ENCODE assay signal across 30 cellular contexts in genomic region chr3:171145866-171146265, GRCh38.
"Had no signal": no experiment of that assay in that cellular context is flagged by ENCODE, and none has a peak within 500 bp of the region (broad histone marks: within the 10 kb centered on the region; RNA-seq: fewer than 3 reads in every experiment).

No MANE protein-coding gene starts in this region.

- H3K27ac Mint-ChIP-seq: dendritic cell treated with granulocyte-macrophage colony-stimulating factor and Interleukin-4, amounts not matched to agents 40 ng/mL and 50 ng/mL, for 4 days; endodermal cell; natural killer cell treated with Interleukin-12 subunit alpha and Interleukin-12 subunit beta and Interleukin-15 and Interleukin-18, amount 100 ng/mL, for 72 hours; progenitor cell of endocrine pancreas; stimulated activated naive CD8-positive, alpha-beta T cell treated with anti-CD3 and anti-CD28 coated beads, Interleukin-15, amount 100 ng/mL, for 72 hours had no signal

- H3K4me3 ChIP-seq: colonic mucosa, esophagus muscularis mucosa, gastroesophageal sphincter, heart left ventricle, hepatocyte, lower lobe of right lung, right lobe of liver, suprapubic skin, transverse colon, upper lobe of right lung, vagina had no signal

- H3K4me1 Mint-ChIP-seq: naive B cell; neural crest cell; stimulated activated naive CD8-positive, alpha-beta T cell treated with anti-CD3 and anti-CD28 coated beads, Interleukin-15, amount 100 ng/mL, for 72 hours had no signal

- FAIRE-seq: endothelial cell of umbilical vein, islet of Langerhans, small intestine had no signal

- ATAC-seq: foreskin keratinocyte; gastroesophageal sphincter; heart left ventricle; left ventricle myocardium superior; lower lobe of right lung; natural killer cell treated with Interleukin-12 subunit alpha and Interleukin-12 subunit beta and Interleukin-15 and Interleukin-18, amount 100 ng/mL, for 72 hours; right lobe of liver; stimulated activated naive CD8-positive, alpha-beta T cell treated with anti-CD3 and anti-CD28 coated beads, Interleukin-15, amount 100 ng/mL, for 72 hours; upper lobe of right lung had no signal

- H3K4me3 Mint-ChIP-seq: dendritic cell treated with granulocyte-macrophage colony-stimulating factor and Interleukin-4, amounts not matched to agents 40 ng/mL and 50 ng/mL, for 4 days; endodermal cell; naive B cell; natural killer cell treated with Interleukin-12 subunit alpha and Interleukin-12 subunit beta and Interleukin-15 and Interleukin-18, amount 100 ng/mL, for 72 hours; neural crest cell; stimulated activated naive CD8-positive, alpha-beta T cell treated with anti-CD3 and anti-CD28 coated beads, Interleukin-15, amount 100 ng/mL, for 72 hours had no signal

- H3K4me1 ChIP-seq: colonic mucosa, foreskin keratinocyte, parathyroid adenoma, suprapubic skin, transverse colon, upper lobe of right lung, vagina had no signal

- H3K36me3 ChIP-seq: colonic mucosa, lower lobe of right lung, neutrophil, right lobe of liver, suprapubic skin, upper lobe of right lung, vagina had no signal

- H3K4me2 ChIP-seq: hepatocyte had no signal

- H3K27me3 ChIP-seq: colonic mucosa, esophagus muscularis mucosa, foreskin keratinocyte, gastroesophageal sphincter, heart left ventricle, hepatocyte, neutrophil, right lobe of liver, suprapubic skin, transverse colon, upper lobe of right lung, vagina had no signal

- H3K9me3 Mint-ChIP-seq: dendritic cell treated with granulocyte-macrophage colony-stimulating factor and Interleukin-4, amounts not matched to agents 40 ng/mL and 50 ng/mL, for 4 days; endodermal cell; naive B cell; natural killer cell treated with Interleukin-12 subunit alpha and Interleukin-12 subunit beta and Interleukin-15 and Interleukin-18, amount 100 ng/mL, for 72 hours; neural crest cell; stimulated activated naive CD8-positive, alpha-beta T cell treated with anti-CD3 and anti-CD28 coated beads, Interleukin-15, amount 100 ng/mL, for 72 hours had no signal

- DNase-seq: colonic mucosa; effector CD8-positive, alpha-beta T cell; endodermal cell; foreskin keratinocyte; heart left ventricle; kidney glomerular epithelial cell; left ventricle myocardium superior; lower lobe of right lung; naive B cell; right lobe of liver; small intestine; stimulated activated CD4-positive, alpha-beta T cell treated with anti-CD3 and anti-CD28 coated beads, Interleukin-15, amount 100 ng/mL, for 24 hours; stimulated activated CD4-positive, alpha-beta T cell treated with anti-CD3 and anti-CD28 coated beads, Interleukin-2, amount 100 ng/mL, for 48 hours; stimulated activated naive CD4-positive, alpha-beta T cell; stimulated activated naive CD8-positive, alpha-beta T cell treated with anti-CD3 and anti-CD28 coated beads, Interleukin-15, amount 100 ng/mL, for 72 hours; transverse colon; upper lobe of right lung had no signal

- H2AFZ ChIP-seq: hepatocyte, parathyroid adenoma had no signal

- H3K27me3 Mint-ChIP-seq: dendritic cell treated with granulocyte-macrophage colony-stimulating factor and Interleukin-4, amounts not matched to agents 40 ng/mL and 50 ng/mL, for 4 days; naive B cell; natural killer cell treated with Interleukin-12 subunit alpha and Interleukin-12 subunit beta and Interleukin-15 and Interleukin-18, amount 100 ng/mL, for 72 hours; progenitor cell of endocrine pancreas; stimulated activated naive CD8-positive, alpha-beta T cell treated with anti-CD3 and anti-CD28 coated beads, Interleukin-15, amount 100 ng/mL, for 72 hours had no signal

- H3K36me3 Mint-ChIP-seq: naive B cell; natural killer cell treated with Interleukin-12 subunit alpha and Interleukin-12 subunit beta and Interleukin-15 and Interleukin-18, amount 100 ng/mL, for 72 hours had no signal

- H3K27ac ChIP-seq: colonic mucosa, esophagus muscularis mucosa, foreskin keratinocyte, gastroesophageal sphincter, heart left ventricle, hepatocyte, lower lobe of right lung, neutrophil, parathyroid adenoma, right lobe of liver, suprapubic skin, transverse colon, upper lobe of right lung, vagina had no signal

- H3K9ac ChIP-seq: parathyroid adenoma had no signal

- H3K9me3 ChIP-seq: colonic mucosa, esophagus muscularis mucosa, gastroesophageal sphincter, heart left ventricle, lower lobe of right lung, neutrophil, right lobe of liver, suprapubic skin, transverse colon, upper lobe of right lung, vagina had no signal

- H3K79me2 ChIP-seq: hepatocyte, parathyroid adenoma had no signal
